ENCODE assay signal across 1 cellular context in the genomic region with DNA sequence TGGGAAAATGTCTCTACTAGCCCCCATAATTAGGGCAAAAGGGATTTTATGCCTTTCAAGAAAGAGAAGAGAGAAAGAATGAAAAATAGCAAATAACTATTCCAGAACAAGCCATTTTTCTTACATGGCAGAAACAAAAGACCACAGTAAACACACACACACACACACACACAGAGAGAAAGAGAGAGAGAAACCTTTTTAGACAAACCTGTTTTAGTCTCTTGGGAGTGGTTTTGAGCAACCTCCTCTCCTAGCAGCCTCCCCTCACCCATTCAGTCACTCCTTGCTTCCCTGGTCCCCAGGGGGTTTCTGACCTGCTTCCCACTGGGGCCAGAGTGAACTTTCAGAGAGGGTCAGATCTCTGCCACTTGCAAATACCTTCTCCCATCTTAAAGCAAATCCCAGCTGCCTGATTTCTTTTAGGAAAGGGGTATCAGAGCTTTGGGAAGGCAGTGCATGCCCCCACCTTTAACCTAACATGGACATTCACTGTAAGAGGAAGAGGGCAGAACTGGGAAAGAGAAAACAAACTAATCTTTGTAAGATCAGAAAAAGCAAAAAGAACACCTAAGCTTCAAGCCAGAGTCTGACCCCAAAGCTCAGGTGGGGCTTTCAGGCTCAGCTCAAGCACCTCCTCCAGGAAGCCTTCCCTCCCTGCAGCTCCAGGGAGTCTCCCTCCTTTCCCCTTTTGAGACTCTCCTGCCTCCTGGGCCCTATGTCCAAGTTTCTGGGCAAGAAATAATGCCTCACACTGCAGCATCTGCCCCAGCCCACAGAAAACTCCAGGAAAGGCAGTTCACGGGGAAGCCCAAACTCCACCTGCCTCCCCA.
TF ChIP-seq lines count a peak whose summit lies in the region.

No MANE protein-coding gene starts in this region.

TF ChIP-seq in GM23338, 12 proteins besides CTCF, POLR2A, EP300 and RAD21 (continued from another document):
- TF ChIP-seq, protein P1, sequence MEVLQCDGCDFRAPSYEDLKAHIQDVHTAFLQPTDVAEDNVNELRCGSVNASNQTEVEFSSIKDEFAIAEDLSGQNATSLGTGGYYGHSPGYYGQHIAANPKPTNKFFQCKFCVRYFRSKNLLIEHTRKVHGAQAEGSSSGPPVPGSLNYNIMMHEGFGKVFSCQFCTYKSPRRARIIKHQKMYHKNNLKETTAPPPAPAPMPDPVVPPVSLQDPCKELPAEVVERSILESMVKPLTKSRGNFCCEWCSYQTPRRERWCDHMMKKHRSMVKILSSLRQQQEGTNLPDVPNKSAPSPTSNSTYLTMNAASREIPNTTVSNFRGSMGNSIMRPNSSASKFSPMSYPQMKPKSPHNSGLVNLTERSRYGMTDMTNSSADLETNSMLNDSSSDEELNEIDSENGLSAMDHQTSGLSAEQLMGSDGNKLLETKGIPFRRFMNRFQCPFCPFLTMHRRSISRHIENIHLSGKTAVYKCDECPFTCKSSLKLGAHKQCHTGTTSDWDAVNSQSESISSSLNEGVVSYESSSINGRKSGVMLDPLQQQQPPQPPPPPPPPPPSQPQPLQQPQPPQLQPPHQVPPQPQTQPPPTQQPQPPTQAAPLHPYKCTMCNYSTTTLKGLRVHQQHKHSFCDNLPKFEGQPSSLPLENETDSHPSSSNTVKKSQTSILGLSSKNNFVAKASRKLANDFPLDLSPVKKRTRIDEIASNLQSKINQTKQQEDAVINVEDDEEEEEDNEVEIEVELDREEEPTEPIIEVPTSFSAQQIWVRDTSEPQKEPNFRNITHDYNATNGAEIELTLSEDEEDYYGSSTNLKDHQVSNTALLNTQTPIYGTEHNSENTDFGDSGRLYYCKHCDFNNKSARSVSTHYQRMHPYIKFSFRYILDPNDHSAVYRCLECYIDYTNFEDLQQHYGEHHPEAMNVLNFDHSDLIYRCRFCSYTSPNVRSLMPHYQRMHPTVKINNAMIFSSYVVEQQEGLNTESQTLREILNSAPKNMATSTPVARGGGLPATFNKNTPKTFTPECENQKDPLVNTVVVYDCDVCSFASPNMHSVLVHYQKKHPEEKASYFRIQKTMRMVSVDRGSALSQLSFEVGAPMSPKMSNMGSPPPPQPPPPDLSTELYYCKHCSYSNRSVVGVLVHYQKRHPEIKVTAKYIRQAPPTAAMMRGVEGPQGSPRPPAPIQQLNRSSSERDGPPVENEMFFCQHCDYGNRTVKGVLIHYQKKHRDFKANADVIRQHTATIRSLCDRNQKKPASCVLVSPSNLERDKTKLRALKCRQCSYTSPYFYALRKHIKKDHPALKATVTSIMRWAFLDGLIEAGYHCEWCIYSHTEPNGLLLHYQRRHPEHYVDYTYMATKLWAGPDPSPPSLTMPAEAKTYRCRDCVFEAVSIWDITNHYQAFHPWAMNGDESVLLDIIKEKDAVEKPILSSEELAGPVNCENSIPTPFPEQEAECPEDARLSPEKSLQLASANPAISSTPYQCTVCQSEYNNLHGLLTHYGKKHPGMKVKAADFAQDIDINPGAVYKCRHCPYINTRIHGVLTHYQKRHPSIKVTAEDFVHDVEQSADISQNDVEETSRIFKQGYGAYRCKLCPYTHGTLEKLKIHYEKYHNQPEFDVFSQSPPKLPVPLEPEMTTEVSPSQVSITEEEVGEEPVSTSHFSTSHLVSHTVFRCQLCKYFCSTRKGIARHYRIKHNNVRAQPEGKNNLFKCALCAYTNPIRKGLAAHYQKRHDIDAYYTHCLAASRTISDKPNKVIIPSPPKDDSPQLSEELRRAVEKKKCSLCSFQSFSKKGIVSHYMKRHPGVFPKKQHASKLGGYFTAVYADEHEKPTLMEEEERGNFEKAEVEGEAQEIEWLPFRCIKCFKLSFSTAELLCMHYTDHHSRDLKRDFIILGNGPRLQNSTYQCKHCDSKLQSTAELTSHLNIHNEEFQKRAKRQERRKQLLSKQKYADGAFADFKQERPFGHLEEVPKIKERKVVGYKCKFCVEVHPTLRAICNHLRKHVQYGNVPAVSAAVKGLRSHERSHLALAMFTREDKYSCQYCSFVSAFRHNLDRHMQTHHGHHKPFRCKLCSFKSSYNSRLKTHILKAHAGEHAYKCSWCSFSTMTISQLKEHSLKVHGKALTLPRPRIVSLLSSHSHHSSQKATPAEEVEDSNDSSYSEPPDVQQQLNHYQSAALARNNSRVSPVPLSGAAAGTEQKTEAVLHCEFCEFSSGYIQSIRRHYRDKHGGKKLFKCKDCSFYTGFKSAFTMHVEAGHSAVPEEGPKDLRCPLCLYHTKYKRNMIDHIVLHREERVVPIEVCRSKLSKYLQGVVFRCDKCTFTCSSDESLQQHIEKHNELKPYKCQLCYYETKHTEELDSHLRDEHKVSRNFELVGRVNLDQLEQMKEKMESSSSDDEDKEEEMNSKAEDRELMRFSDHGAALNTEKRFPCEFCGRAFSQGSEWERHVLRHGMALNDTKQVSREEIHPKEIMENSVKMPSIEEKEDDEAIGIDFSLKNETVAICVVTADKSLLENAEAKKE (CRISPR knock-in tag; IDR thresholded peaks at IDR 0.05) = no peak
